In genomic region chr7:39950473-39951155, GRCh38 we compare ENCODE assay signal across 8 cellular contexts. TPM values are rescaled to one million over a fixed set of nuclear protein-coding genes. Genes with fewer than 3 reads are reported as not detected.
A peak's percentile ranks its signal among the peaks of the same experiment; 100 is the strongest.
DNase-seq lines count a peak whose midpoint lies in the region; ATAC-seq, FAIRE-seq and TF ChIP-seq lines count a peak whose summit lies in the region.

No MANE protein-coding gene starts in this region.

- 0 to 1% (median 0%) methylated on average over 54 to 84 of the region's 84 CpGs for WGBS in spleen, 5 donors

- peaks cover 45% of the 10 kb centered on the region for H4K20me1 ChIP-seq in DND-41 (ENCODE audit: insufficient read depth, low read length)

- peak overlapping the region; percentile 66 for H3K9ac ChIP-seq in DND-41 (ENCODE audit: low read depth, low read length)

- TF ChIP-seq POLR2A in spleen (IDR thresholded peaks at IDR 0.05): no peak

- H3K4me1 ChIP-seq in DND-41 (ENCODE audit: insufficient read depth, low read length) (peaks cover 47% of the 10 kb centered on the region), spleen (peaks cover 40 to 54% (median 49%) of the 10 kb centered on the region in 6 donors)

- peak overlapping the region; percentile 100 for H3K27ac Mint-ChIP-seq in immature natural killer cell

- ATAC-seq in DND-41 (ENCODE audit: insufficient read depth, low read depth): no peak
- peak; percentile 2 for ATAC-seq in HG03354 (IDR thresholded peaks at IDR 0.05; ENCODE audit: poor library complexity, severe bottlenecking, unreplicated experiment)

- intact Hi-C loops in spleen (cut with DNase I; ENCODE audit: low total_unique reads): loop anchor here (5.0 kb wide), 1 partner anchor 102 kb away; no protein-coding TSS in a partner anchor

- peak overlapping the region; percentile 97 for H3K4me2 ChIP-seq in DND-41 (ENCODE audit: insufficient read depth, low read length)

- H3K9me3 Mint-ChIP-seq in immature natural killer cell: peaks cover 0 to 1% (median 0%) of the 10 kb centered on the region in 6 donors

- H3K9me3 ChIP-seq in DND-41 (ENCODE audit: insufficient read depth, low read length, severe bottlenecking) (no peaks in the 10 kb centered on the region), spleen (no peaks in the 10 kb centered on the region)

- H3K36me3 ChIP-seq in DND-41 (ENCODE audit: insufficient read depth, low read length) (peaks cover 19% of the 10 kb centered on the region), spleen (no peaks in the 10 kb centered on the region)

- H3K4me3 ChIP-seq in DND-41 (ENCODE audit: low read depth in 1 of 2, low read length in 2 of 2) (peak overlapping the region; percentile 94 to 99), spleen (peak overlapping the region; percentile 67 to 97 (median 92))

- peak overlapping the region; percentile 95 to 99 (median 97) for H3K4me3 Mint-ChIP-seq in immature natural killer cell

- H2AFZ ChIP-seq in DND-41 (ENCODE audit: low read depth, low read length): peak overlapping the region; percentile 80

- H3K27ac ChIP-seq in DND-41 (ENCODE audit: low read length) (peak overlapping the region; percentile 94), spleen (peak overlapping the region; percentile 94 to 100 (median 100))

- no peaks in the 10 kb centered on the region for H3K36me3 Mint-ChIP-seq in immature natural killer cell

- peaks cover 25 to 26% (median 26%) of the 10 kb centered on the region in 3 donors for H3K27me3 Mint-ChIP-seq in immature natural killer cell (ENCODE audit: low read depth in 3 of 3)

- no peak for TF ChIP-seq CTCF in DND-41 (IDR thresholded peaks at IDR 0.05; ENCODE audit: borderline replicate concordance, extremely low read depth, low read length, poor library complexity, severe bottlenecking)
- no peak for TF ChIP-seq CTCF in spleen (IDR thresholded peaks at IDR 0.05 in 8 of 11, conservative IDR thresholded peaks at IDR 0.05 in 3 of 11)

- H3K27me3 ChIP-seq in DND-41 (ENCODE audit: insufficient read depth, low read length, poor library complexity) (no peaks in the 10 kb centered on the region), spleen (replicated peaks in 1 of 7) (no peaks in the 10 kb centered on the region)

- in situ Hi-C loops in T47D (cut with HindIII; ENCODE audit: low pct_unique_long_range_greater_than_20kb, low sequenced_read_pairs): no loop called here

- DNase-seq in DND-41 (peak; percentile 53), UCSD-AML1 (lab: John Stamatoyannopoulos, UW; ENCODE audit: unreplicated experiment) (peak; percentile 49), T47D (ENCODE audit: low read depth in 1 of 2, low spot score in 1 of 2) (peak; percentile 40 to 43), immature natural killer cell (peak; percentile 52 to 69 (median 61)), spleen (peak; percentile 95), HTR-8/SVneo (ENCODE audit: insufficient read length, low spot score) (no peak), GM19239 (ENCODE audit: insufficient read length, low spot score) (no peak)

- FAIRE-seq in HTR-8/SVneo (lab: Jason Lieb, UNC) (no peak), GM19239 (lab: Jason Lieb, UNC) (no peak)

- peaks cover 62 to 64% of the 10 kb centered on the region in 2 donors for H3K4me1 Mint-ChIP-seq in immature natural killer cell

- H3K79me2 ChIP-seq in DND-41 (ENCODE audit: insufficient read depth, low read length): peaks cover 70% of the 10 kb centered on the region

RNA-seq across cellular contexts. Expression of gene CDK13, which starts 0.6 kb away (rescaled TPM):
- 10 to 100 TPM; 19.1 to 58.3 (median 22.6) TPM for polyA plus RNA-seq in immature natural killer cell
- total RNA-seq in spleen: 100 to 1,000 TPM in 2 of 7 donors, 10 to 100 TPM in 5; 61.2 to 125 (median 88.2) TPM
- polyA plus RNA-seq in spleen: 10 to 100 TPM; 18.0 to 25.1 (median 20.0) TPM

Comparison
In these comparisons a context has a peak if more than half of its experiments do, and no peak if none do; other contexts are left out.
1. DNase-seq: peak in DND-41 (single experiment), UCSD-AML1 (single experiment), T47D (2 of 2), immature natural killer cell (3 of 3) and spleen (single experiment); none in HTR-8/SVneo (single experiment) and GM19239 (single experiment).